In the genomic region with DNA sequence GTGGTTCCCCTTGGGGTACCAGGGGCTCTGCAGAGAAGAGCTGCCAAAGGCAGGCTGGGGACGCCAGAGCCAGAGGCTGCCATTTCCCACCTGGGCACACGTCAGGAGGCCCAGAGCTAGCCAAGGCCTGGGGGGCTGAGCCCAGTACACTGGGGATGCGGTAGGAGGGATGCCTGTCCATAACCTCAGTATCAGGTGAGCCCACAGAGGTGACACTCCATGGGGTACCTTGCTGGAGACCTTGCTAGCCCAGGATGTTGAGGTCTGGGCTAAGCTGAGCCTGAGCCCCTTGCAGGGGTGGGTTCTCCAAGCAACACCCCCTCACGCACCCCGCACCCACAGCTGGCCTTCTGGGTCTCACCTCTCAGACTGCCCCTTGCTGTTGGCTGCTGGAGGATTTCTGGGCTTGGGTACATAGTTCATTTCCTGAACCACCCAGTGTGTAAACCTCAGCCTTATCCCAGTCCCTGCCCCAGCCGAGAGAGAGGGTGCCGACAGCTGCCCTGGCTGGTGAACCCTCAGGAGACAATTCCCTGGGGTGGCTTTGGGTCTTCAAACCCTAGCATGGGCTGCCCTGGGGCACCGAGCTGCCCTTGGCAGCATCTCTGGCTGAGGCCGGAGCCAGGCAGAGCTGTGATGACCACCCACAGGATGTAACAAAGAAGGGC, we compare ENCODE assay signal across 1 cellular context.
TF ChIP-seq lines count a peak whose summit lies in the region.

No MANE protein-coding gene starts in this region.

TF ChIP-seq in HepG2, 621 proteins besides CTCF, POLR2A, EP300 and RAD21 (continued from another document and continues in another):
- TF ChIP-seq, protein P1, sequence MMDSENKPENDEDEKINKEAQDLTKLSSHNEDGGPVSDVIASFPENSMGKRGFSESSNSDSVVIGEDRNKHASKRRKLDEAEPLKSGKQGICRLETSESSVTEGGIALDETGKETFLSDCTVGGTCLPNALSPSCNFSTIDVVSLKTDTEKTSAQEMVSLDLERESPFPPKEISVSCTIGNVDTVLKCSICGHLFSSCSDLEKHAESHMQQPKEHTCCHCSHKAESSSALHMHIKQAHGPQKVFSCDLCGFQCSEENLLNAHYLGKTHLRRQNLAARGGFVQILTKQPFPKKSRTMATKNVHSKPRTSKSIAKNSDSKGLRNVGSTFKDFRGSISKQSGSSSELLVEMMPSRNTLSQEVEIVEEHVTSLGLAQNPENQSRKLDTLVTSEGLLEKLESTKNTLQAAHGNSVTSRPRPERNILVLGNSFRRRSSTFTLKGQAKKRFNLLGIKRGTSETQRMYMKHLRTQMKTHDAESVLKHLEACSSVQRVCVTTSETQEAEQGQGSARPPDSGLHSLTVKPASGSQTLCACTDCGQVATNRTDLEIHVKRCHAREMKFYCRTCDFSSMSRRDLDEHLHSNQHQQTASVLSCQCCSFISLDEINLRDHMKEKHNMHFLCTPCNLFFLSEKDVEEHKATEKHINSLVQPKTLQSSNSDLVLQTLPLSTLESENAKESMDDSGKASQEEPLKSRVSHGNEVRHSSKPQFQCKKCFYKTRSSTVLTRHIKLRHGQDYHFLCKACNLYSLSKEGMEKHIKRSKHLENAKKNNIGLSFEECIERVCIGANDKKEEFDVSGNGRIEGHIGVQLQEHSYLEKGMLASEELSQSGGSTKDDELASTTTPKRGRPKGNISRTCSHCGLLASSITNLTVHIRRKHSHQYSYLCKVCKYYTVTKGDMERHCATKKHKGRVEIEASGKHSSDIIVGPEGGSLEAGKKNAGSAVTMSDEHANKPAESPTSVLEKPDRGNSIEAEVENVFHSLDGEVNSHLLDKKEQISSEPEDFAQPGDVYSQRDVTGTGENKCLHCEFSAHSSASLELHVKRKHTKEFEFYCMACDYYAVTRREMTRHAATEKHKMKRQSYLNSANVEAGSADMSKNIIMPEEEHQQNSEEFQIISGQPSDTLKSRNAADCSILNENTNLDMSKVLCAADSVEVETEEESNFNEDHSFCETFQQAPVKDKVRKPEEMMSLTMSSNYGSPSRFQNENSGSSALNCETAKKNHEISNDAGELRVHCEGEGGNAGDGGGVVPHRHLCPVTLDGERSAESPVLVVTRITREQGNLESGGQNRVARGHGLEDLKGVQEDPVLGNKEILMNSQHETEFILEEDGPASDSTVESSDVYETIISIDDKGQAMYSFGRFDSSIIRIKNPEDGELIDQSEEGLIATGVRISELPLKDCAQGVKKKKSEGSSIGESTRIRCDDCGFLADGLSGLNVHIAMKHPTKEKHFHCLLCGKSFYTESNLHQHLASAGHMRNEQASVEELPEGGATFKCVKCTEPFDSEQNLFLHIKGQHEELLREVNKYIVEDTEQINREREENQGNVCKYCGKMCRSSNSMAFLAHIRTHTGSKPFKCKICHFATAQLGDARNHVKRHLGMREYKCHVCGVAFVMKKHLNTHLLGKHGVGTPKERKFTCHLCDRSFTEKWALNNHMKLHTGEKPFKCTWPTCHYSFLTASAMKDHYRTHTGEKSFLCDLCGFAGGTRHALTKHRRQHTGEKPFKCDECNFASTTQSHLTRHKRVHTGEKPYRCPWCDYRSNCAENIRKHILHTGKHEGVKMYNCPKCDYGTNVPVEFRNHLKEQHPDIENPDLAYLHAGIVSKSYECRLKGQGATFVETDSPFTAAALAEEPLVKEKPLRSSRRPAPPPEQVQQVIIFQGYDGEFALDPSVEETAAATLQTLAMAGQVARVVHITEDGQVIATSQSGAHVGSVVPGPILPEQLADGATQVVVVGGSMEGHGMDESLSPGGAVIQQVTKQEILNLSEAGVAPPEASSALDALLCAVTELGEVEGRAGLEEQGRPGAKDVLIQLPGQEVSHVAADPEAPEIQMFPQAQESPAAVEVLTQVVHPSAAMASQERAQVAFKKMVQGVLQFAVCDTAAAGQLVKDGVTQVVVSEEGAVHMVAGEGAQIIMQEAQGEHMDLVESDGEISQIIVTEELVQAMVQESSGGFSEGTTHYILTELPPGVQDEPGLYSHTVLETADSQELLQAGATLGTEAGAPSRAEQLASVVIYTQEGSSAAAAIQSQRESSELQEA (CRISPR knock-in tag; IDR thresholded peaks at IDR 0.05; ENCODE audit: not compliant biosample characterization), result no peak
- TF ChIP-seq DMAP1 (CRISPR knock-in tag; IDR thresholded peaks at IDR 0.05), result no peak
- no peak for TF ChIP-seq ZNF253 (CRISPR knock-in tag; IDR thresholded peaks at IDR 0.05; ENCODE audit: borderline replicate concordance)
- no peak for TF ChIP-seq POGZ (CRISPR knock-in tag; IDR thresholded peaks at IDR 0.05)
- no peak for TF ChIP-seq ZNF891 (CRISPR knock-in tag; IDR thresholded peaks at IDR 0.05)
- no peak for TF ChIP-seq RBAK (CRISPR knock-in tag; IDR thresholded peaks at IDR 0.05)
- TF ChIP-seq PAWR (CRISPR knock-in tag; IDR thresholded peaks at IDR 0.05; ENCODE audit: borderline replicate concordance), result no peak
- TF ChIP-seq TSC22D2 (CRISPR knock-in tag; IDR thresholded peaks at IDR 0.05; ENCODE audit: borderline replicate concordance), result no peak
- TF ChIP-seq TBX2 (CRISPR knock-in tag; IDR thresholded peaks at IDR 0.05; ENCODE audit: borderline replicate concordance), result peak; percentile 71
- TF ChIP-seq HIVEP1 (CRISPR knock-in tag; IDR thresholded peaks at IDR 0.05), result no peak
- no peak for TF ChIP-seq ZNF354B (CRISPR knock-in tag; IDR thresholded peaks at IDR 0.05)
- TF ChIP-seq, protein P2, sequence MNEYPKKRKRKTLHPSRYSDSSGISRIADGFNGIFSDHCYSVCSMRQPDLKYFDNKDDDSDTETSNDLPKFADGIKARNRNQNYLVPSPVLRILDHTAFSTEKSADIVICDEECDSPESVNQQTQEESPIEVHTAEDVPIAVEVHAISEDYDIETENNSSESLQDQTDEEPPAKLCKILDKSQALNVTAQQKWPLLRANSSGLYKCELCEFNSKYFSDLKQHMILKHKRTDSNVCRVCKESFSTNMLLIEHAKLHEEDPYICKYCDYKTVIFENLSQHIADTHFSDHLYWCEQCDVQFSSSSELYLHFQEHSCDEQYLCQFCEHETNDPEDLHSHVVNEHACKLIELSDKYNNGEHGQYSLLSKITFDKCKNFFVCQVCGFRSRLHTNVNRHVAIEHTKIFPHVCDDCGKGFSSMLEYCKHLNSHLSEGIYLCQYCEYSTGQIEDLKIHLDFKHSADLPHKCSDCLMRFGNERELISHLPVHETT (CRISPR knock-in tag; conservative IDR thresholded peaks at IDR 0.05), result no peak
- TF ChIP-seq IRF2 (CRISPR knock-in tag; IDR thresholded peaks at IDR 0.05), result 0 out of 2 replicates have a peak, but pooled peaks have one; percentile 32
- TF ChIP-seq, protein P3, sequence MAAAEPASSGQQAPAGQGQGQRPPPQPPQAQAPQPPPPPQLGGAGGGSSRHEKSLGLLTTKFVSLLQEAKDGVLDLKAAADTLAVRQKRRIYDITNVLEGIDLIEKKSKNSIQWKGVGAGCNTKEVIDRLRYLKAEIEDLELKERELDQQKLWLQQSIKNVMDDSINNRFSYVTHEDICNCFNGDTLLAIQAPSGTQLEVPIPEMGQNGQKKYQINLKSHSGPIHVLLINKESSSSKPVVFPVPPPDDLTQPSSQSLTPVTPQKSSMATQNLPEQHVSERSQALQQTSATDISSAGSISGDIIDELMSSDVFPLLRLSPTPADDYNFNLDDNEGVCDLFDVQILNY (CRISPR knock-in tag; conservative IDR thresholded peaks at IDR 0.05), result no peak
- TF ChIP-seq, protein P4, sequence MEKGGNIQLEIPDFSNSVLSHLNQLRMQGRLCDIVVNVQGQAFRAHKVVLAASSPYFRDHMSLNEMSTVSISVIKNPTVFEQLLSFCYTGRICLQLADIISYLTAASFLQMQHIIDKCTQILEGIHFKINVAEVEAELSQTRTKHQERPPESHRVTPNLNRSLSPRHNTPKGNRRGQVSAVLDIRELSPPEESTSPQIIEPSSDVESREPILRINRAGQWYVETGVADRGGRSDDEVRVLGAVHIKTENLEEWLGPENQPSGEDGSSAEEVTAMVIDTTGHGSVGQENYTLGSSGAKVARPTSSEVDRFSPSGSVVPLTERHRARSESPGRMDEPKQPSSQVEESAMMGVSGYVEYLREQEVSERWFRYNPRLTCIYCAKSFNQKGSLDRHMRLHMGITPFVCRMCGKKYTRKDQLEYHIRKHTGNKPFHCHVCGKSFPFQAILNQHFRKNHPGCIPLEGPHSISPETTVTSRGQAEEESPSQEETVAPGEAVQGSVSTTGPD (CRISPR knock-in tag; IDR thresholded peaks at IDR 0.05), result no peak
- TF ChIP-seq KLF12 (CRISPR knock-in tag; IDR thresholded peaks at IDR 0.05; ENCODE audit: borderline replicate concordance), result 0 out of 2 replicates have a peak, but pooled peaks have one; percentile 76
- TF ChIP-seq KDM6A (CRISPR knock-in tag; IDR thresholded peaks at IDR 0.05; ENCODE audit: low read depth), result peak; percentile 74
- no peak for TF ChIP-seq ZNF7 (CRISPR knock-in tag; IDR thresholded peaks at IDR 0.05)
- TF ChIP-seq HOXA3 (CRISPR knock-in tag; IDR thresholded peaks at IDR 0.05), result peak; percentile 60
- TF ChIP-seq SMARCE1 (IDR thresholded peaks at IDR 0.05; ENCODE audit: borderline replicate concordance), result no peak
- TF ChIP-seq SP1 (IDR thresholded peaks at IDR 0.05), result no peak
- TF ChIP-seq SP1 (CRISPR knock-in tag; IDR thresholded peaks at IDR 0.05), result no peak
- no peak for TF ChIP-seq ZNF224 (CRISPR knock-in tag; IDR thresholded peaks at IDR 0.05)
- no peak for TF ChIP-seq ZNF432 (CRISPR knock-in tag; IDR thresholded peaks at IDR 0.05; ENCODE audit: borderline replicate concordance)
- TF ChIP-seq, protein P5, sequence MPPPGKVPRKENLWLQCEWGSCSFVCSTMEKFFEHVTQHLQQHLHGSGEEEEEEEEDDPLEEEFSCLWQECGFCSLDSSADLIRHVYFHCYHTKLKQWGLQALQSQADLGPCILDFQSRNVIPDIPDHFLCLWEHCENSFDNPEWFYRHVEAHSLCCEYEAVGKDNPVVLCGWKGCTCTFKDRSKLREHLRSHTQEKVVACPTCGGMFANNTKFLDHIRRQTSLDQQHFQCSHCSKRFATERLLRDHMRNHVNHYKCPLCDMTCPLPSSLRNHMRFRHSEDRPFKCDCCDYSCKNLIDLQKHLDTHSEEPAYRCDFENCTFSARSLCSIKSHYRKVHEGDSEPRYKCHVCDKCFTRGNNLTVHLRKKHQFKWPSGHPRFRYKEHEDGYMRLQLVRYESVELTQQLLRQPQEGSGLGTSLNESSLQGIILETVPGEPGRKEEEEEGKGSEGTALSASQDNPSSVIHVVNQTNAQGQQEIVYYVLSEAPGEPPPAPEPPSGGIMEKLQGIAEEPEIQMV (CRISPR knock-in tag; IDR thresholded peaks at IDR 0.05; ENCODE audit: low read depth), result no peak
- TF ChIP-seq, protein P6, sequence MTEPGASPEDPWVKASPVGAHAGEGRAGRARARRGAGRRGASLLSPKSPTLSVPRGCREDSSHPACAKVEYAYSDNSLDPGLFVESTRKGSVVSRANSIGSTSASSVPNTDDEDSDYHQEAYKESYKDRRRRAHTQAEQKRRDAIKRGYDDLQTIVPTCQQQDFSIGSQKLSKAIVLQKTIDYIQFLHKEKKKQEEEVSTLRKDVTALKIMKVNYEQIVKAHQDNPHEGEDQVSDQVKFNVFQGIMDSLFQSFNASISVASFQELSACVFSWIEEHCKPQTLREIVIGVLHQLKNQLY (CRISPR knock-in tag; IDR thresholded peaks at IDR 0.05), result no peak
- no peak for TF ChIP-seq MATR3 (CRISPR knock-in tag; IDR thresholded peaks at IDR 0.05)
- TF ChIP-seq, protein P7, sequence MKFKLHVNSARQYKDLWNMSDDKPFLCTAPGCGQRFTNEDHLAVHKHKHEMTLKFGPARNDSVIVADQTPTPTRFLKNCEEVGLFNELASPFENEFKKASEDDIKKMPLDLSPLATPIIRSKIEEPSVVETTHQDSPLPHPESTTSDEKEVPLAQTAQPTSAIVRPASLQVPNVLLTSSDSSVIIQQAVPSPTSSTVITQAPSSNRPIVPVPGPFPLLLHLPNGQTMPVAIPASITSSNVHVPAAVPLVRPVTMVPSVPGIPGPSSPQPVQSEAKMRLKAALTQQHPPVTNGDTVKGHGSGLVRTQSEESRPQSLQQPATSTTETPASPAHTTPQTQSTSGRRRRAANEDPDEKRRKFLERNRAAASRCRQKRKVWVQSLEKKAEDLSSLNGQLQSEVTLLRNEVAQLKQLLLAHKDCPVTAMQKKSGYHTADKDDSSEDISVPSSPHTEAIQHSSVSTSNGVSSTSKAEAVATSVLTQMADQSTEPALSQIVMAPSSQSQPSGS (CRISPR knock-in tag; IDR thresholded peaks at IDR 0.05), result no peak
- no peak for TF ChIP-seq HHEX (CRISPR knock-in tag; IDR thresholded peaks at IDR 0.05)
- no peak for TF ChIP-seq AHR (CRISPR knock-in tag; IDR thresholded peaks at IDR 0.05)
- no peak for TF ChIP-seq FOSL1 (CRISPR knock-in tag; IDR thresholded peaks at IDR 0.05; ENCODE audit: borderline replicate concordance)
- no peak for TF ChIP-seq ZNF10 (CRISPR knock-in tag; IDR thresholded peaks at IDR 0.05; ENCODE audit: borderline replicate concordance, low read depth)
- TF ChIP-seq ZSCAN22 (CRISPR knock-in tag; IDR thresholded peaks at IDR 0.05), result no peak
- peak; percentile 66 for TF ChIP-seq GATAD2A (CRISPR knock-in tag; IDR thresholded peaks at IDR 0.05)
- no peak for TF ChIP-seq ZNF839 (CRISPR knock-in tag; IDR thresholded peaks at IDR 0.05; ENCODE audit: borderline replicate concordance)
- peak; percentile 57; the same call in 1 of the 2 replicates for TF ChIP-seq ZMYM3 (CRISPR knock-in tag; IDR thresholded peaks at IDR 0.05)
- TF ChIP-seq, protein P8, sequence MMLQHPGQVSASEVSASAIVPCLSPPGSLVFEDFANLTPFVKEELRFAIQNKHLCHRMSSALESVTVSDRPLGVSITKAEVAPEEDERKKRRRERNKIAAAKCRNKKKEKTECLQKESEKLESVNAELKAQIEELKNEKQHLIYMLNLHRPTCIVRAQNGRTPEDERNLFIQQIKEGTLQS (CRISPR knock-in tag; IDR thresholded peaks at IDR 0.05), result no peak
- no peak for TF ChIP-seq NFRKB (IDR thresholded peaks at IDR 0.05)
- TF ChIP-seq, protein P9, sequence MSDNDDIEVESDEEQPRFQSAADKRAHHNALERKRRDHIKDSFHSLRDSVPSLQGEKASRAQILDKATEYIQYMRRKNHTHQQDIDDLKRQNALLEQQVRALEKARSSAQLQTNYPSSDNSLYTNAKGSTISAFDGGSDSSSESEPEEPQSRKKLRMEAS (IDR thresholded peaks at IDR 0.05), result no peak
